In the genomic region with DNA sequence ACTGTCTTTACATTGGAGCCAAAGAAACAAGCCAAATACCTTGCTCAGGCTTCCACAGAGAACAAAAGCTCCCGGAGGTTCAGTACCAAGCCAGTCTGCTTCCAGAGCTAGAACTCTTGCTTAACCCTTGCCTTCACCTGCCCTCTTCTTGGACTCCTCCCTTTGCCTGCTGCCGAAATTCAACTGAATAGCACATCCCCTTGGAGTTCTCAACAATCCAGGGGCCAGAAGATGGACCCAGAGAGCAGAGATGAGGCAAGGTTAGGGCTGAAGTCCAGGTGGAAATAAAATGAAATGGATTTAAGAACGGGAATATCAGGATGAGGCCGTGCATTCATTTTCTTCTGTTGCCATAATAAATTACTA, we compare ENCODE assay signal across 8 cellular contexts. TPM values are rescaled to one million over a fixed set of nuclear protein-coding genes. Genes with fewer than 3 reads are reported as not detected.
DNase-seq lines count a peak whose midpoint lies in the region; ATAC-seq and TF ChIP-seq lines count a peak whose summit lies in the region.

No MANE protein-coding gene starts in this region.

- H3K9me3 ChIP-seq in psoas muscle: no peaks in the 10 kb centered on the region
- H3K9me3 ChIP-seq in tibial artery: no peaks in the 10 kb centered on the region

- ATAC-seq in psoas muscle: peak in 3 of 4 donors; percentile 9 to 47 (median 35)
- ATAC-seq in GM19395 (IDR thresholded peaks at IDR 0.05; ENCODE audit: unreplicated experiment): no peak
- ATAC-seq in GM21528 (IDR thresholded peaks at IDR 0.05; ENCODE audit: low FRiP score, unreplicated experiment): no peak

- H3K27me3 ChIP-seq in dorsolateral prefrontal cortex: peaks cover 0 to 22% (median 0%) of the 10 kb centered on the region in 45 donors
- no peaks in the 10 kb centered on the region for H3K27me3 ChIP-seq in psoas muscle (ENCODE audit: insufficient read depth in 3 of 3, low read length in 2 of 3)
- peaks cover 0 to 45% of the 10 kb centered on the region in 2 donors for H3K27me3 ChIP-seq in tibial artery

- TF ChIP-seq CTCF in dorsolateral prefrontal cortex (IDR thresholded peaks at IDR 0.05 in 54 of 56, conservative IDR thresholded peaks at IDR 0.05 in 2 of 56; ENCODE audit: low read depth in 1 of 56, partially characterized antibody in 56 of 56) (no peak), psoas muscle (IDR thresholded peaks at IDR 0.05) (no peak), tibial artery (IDR thresholded peaks at IDR 0.05) (no peak)

- H3K27ac ChIP-seq in dorsolateral prefrontal cortex: no peak overlapping the region
- H3K27ac ChIP-seq in psoas muscle: no peak overlapping the region
- H3K27ac ChIP-seq in tibial artery: no peak overlapping the region

- H3K36me3 ChIP-seq in psoas muscle (ENCODE audit: insufficient read depth in 1 of 2, low read depth in 1 of 2) (no peaks in the 10 kb centered on the region), tibial artery (no peaks in the 10 kb centered on the region)

- intact Hi-C loops in dorsolateral prefrontal cortex (cut with DNase I): no loop called here
- intact Hi-C loops in psoas muscle (cut with DNase I): no loop called here
- intact Hi-C loops in tibial artery (cut with DNase I; ENCODE audit: low total_unique reads): no loop called here

- peaks cover 6% of the 10 kb centered on the region for H3K4me1 ChIP-seq in psoas muscle
- peaks cover 0 to 16% (median 11%) of the 10 kb centered on the region in 4 donors for H3K4me1 ChIP-seq in tibial artery

- H3K4me3 ChIP-seq in dorsolateral prefrontal cortex: peak overlapping the region in 30 of 59 donors; percentile 49 to 76 (median 61)
- H3K4me3 ChIP-seq in psoas muscle: peak overlapping the region; percentile 75
- no peak overlapping the region for H3K4me3 ChIP-seq in tibial artery

- DNase-seq in NCI-H526 (lab: John Stamatoyannopoulos, UW): peak; percentile 49 to 51
- DNase-seq in NCI-H526 treated with DMSO at 0.1 percent for 48 hours (lab: John Stamatoyannopoulos, UW): no peak
- peak; percentile 18 for DNase-seq in NCI-H345 (lab: John Stamatoyannopoulos, UW)
- DNase-seq in dorsolateral prefrontal cortex: no peak
- DNase-seq in psoas muscle: no peak
- no peak for DNase-seq in tibial artery

- 15 to 21% (median 18%) methylated on average over 4 of the region's 4 CpGs for WGBS in psoas muscle, 3 donors

RNA-seq across cellular contexts. Expression of gene PIK3AP1, which starts 0.9 kb away (rescaled TPM):
- total RNA-seq in dorsolateral prefrontal cortex (10 to 100 TPM in 19 of 120 experiments, 1 to 10 TPM in 99, under 1 TPM in 2; 0.84 to 20.5 (median 5.2) TPM), psoas muscle (1 to 10 TPM; 1.4 to 3.5 (median 2.6) TPM)
- polyA plus RNA-seq in psoas muscle: 1 to 10 TPM in 1 of 3 donors, under 1 TPM in 2; 0.17 to 8.6 (median 0.43) TPM

Comparison
In these comparisons a context has a peak if more than half of its experiments do, and no peak if none do; other contexts are left out.
1. DNase-seq: peak in NCI-H526 (2 of 2) and NCI-H345 (single experiment); none in NCI-H526 treated with DMSO at 0.1 percent for 48 hours (single experiment), dorsolateral prefrontal cortex (0 of 10), psoas muscle (0 of 2) and tibial artery (0 of 2).
2. H3K4me3 ChIP-seq: peak in dorsolateral prefrontal cortex (30 of 59) and psoas muscle (single experiment); none in tibial artery (0 of 2).
3. ATAC-seq: peak in psoas muscle (3 of 4); none in GM19395 (single experiment) and GM21528 (single experiment).